7 cellular contexts compared by ENCODE assay signal in the genomic region with DNA sequence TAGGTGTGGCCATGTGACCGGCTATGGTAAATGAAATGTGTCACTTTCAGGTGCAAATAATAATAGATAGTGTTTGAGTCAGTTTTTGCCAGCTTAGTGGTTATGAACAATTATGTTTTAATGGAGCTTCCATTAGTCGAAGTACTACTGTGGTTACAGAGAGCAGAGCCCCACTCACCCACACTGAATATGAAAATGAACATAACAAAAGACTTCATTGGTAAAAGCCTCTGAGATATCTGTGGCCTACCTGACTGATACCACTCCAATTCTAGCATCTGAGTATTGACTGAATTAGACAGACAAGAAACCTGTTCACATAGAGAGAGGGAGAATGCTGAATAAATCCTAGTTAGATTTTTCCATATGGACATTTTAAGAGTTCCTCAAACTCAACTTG.
"Had no signal": no experiment of that assay in that cellular context is flagged by ENCODE, and none has a peak within 500 bp of the region (broad histone marks: within the 10 kb centered on the region; RNA-seq: fewer than 3 reads in every experiment).

No MANE protein-coding gene starts in this region.

- H3K9me3 Mint-ChIP-seq: GM23338 had no signal

- H2AFZ ChIP-seq: GM23338 had no signal

- H3K36me3 ChIP-seq: HAP-1 had no signal

- H3K9me3 ChIP-seq: HAP-1 had no signal

- H3K4me1 ChIP-seq: HAP-1 had no signal

- DNase-seq: H7, HFFc6, IMR-90 had no signal

- H3K27ac Mint-ChIP-seq: GM23338, HFFc6 had no signal

- H3K4me3 ChIP-seq: GM23338, HAP-1, K562 had no signal

- H3K4me2 ChIP-seq: GM23338 had no signal

- ATAC-seq: GM23338, HCT116, K562 had no signal

- H3K4me3 Mint-ChIP-seq: GM23338, HFFc6 had no signal
